Comparison of ENCODE assay signal across 8 cellular contexts in the genomic region with DNA sequence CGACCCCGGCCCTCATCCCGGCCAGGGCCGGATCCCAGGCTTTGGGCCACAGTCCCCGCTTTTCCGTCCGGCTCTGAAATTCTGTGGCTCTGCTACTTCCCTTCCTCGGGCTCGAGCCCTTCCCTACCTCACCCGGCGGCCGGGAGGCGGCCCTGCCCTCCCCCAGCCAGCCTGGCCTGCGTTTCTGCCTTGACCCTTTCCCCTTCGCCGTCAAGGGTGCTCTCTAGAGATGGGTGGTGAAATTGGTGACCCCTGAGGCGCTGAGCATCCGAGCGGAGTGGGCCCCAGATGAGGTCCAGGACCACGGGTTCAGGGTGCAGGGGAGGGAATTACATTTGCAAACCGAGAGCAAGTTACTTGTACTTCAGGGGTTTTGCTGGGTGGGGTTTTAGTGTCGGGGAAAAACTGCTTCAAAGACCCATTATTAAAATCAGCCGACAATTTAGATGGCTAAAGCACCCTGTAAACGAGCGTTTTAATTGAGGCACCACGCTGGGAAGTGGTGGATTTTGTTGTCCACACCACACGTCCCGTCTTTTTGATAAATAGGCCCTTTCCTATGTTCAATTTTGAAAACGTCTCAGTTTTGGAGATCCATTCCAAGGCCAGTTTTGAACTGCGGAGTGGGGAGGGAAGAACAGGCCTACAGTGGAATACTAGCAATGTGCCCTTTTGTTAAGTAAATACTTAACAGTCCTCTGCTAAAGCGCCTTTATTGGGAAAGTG. TPM values are rescaled to one million over a fixed set of nuclear protein-coding genes. Genes with fewer than 3 reads are reported as not detected.
DNase-seq lines count a peak whose midpoint lies in the region; ATAC-seq lines count a peak whose summit lies in the region.

No MANE protein-coding gene starts in this region.

- H3K27ac ChIP-seq in SK-N-MC, result peak overlapping the region; percentile 90
- H3K27ac ChIP-seq in right cardiac atrium (ENCODE audit: low read length), result no peak overlapping the region
- H3K27ac ChIP-seq in subcutaneous abdominal adipose tissue (ENCODE audit: low read depth, low read length), result no peak overlapping the region

- H3K4me1 Mint-ChIP-seq in activated CD8-positive, alpha-beta memory T cell treated with anti-CD3 and anti-CD28 coated beads, Interleukin-2, amount 10 ng/mL, durations not matched to agents 7 days and 5 days, result peaks cover 17% of the 10 kb centered on the region

- H3K27me3 Mint-ChIP-seq in activated CD8-positive, alpha-beta memory T cell treated with anti-CD3 and anti-CD28 coated beads, Interleukin-2, amount 10 ng/mL, durations not matched to agents 7 days and 5 days, result peaks cover 81% of the 10 kb centered on the region

- H3K27ac Mint-ChIP-seq in activated CD8-positive, alpha-beta memory T cell treated with anti-CD3 and anti-CD28 coated beads, Interleukin-2, amount 10 ng/mL, durations not matched to agents 7 days and 5 days, result peak overlapping the region; percentile 88

- H3K9me3 ChIP-seq in SK-N-MC (ENCODE audit: low read depth, low read length) (no peaks in the 10 kb centered on the region), right cardiac atrium (ENCODE audit: control insufficient read depth, low read length) (no peaks in the 10 kb centered on the region), subcutaneous abdominal adipose tissue (ENCODE audit: control insufficient read depth in 5 of 5, low read length in 5 of 5) (peaks cover 0 to 5% (median 0%) of the 10 kb centered on the region in 5 donors)

- H3K9me3 Mint-ChIP-seq in activated CD8-positive, alpha-beta memory T cell treated with anti-CD3 and anti-CD28 coated beads, Interleukin-2, amount 10 ng/mL, durations not matched to agents 7 days and 5 days (ENCODE audit: low read depth), result no peaks in the 10 kb centered on the region

- H3K4me3 ChIP-seq in SK-N-MC (peak overlapping the region; percentile 89), right cardiac atrium (ENCODE audit: low read length) (peak overlapping the region; percentile 51), subcutaneous abdominal adipose tissue (ENCODE audit: low read depth in 1 of 5, low read length in 5 of 5) (peak overlapping the region in 4 of 5 donors; percentile 63 to 87 (median 76))

- peaks cover 9% of the 10 kb centered on the region for H3K36me3 Mint-ChIP-seq in activated CD8-positive, alpha-beta memory T cell treated with anti-CD3 and anti-CD28 coated beads, Interleukin-2, amount 10 ng/mL, durations not matched to agents 7 days and 5 days

- H3K9ac ChIP-seq in SK-N-MC (ENCODE audit: insufficient read length) (peak overlapping the region; percentile 80), subcutaneous abdominal adipose tissue (ENCODE audit: low read length in 5 of 5) (no peak overlapping the region)

- H3K36me3 ChIP-seq in SK-N-MC (ENCODE audit: insufficient read depth, low read length) (peaks cover 84% of the 10 kb centered on the region), subcutaneous abdominal adipose tissue (ENCODE audit: control insufficient read depth in 5 of 5, insufficient read depth in 5 of 5, low read length in 5 of 5) (no peaks in the 10 kb centered on the region)

- H3K4me1 ChIP-seq in right cardiac atrium (ENCODE audit: control insufficient read depth, insufficient read depth, low read length) (peaks cover 4% of the 10 kb centered on the region), subcutaneous abdominal adipose tissue (ENCODE audit: control insufficient read depth in 5 of 5, insufficient read depth in 5 of 5, low read length in 5 of 5) (peaks cover 0 to 20% (median 16%) of the 10 kb centered on the region in 5 donors)

- WGBS in right cardiac atrium, result 31% methylated on average over 31 of the region's 31 CpGs

- peaks cover 5% of the 10 kb centered on the region for H3K27me3 ChIP-seq in right cardiac atrium (ENCODE audit: control insufficient read depth, insufficient read depth)
- peaks cover 14 to 53% (median 45%) of the 10 kb centered on the region in 5 donors for H3K27me3 ChIP-seq in subcutaneous abdominal adipose tissue (ENCODE audit: control insufficient read depth in 5 of 5, insufficient read depth in 4 of 5, low read length in 5 of 5)

- CTCF ChIA-PET in activated CD8-positive, alpha-beta memory T cell treated with anti-CD3 and anti-CD28 coated beads, Interleukin-2, amount 10 ng/mL, durations not matched to agents 7 days and 5 days (lab: Charles Lee), result interaction anchor here (1.4 kb wide), 1 partner anchor 10 kb away, joined by 4 read pairs; a partner anchor contains a TSS

- DNase-seq in activated CD8-positive, alpha-beta memory T cell treated with anti-CD3 and anti-CD28 coated beads, Interleukin-2, amount 10 ng/mL, durations not matched to agents 7 days and 5 days, result no peak
- no peak for DNase-seq in activated CD8-positive, alpha-beta memory T cell treated with anti-CD3 and anti-CD28 coated beads for 24 hours
- DNase-seq in SK-N-MC (ENCODE audit: low read depth, low spot score), result no peak
- DNase-seq in right cardiac atrium, result no peak
- DNase-seq in NCI-H1048 (lab: John Stamatoyannopoulos, UW), result no peak

- no peak for ATAC-seq in activated CD8-positive, alpha-beta memory T cell treated with anti-CD3 and anti-CD28 coated beads, Interleukin-2, amount 10 ng/mL, durations not matched to agents 7 days and 5 days
- ATAC-seq in right cardiac atrium, result no peak
- no peak for ATAC-seq in GM19452 (IDR thresholded peaks at IDR 0.05; ENCODE audit: unreplicated experiment)
- ATAC-seq in activated CD4-positive, CD25-positive, alpha-beta regulatory T cell treated with anti-CD3 and anti-CD28 coated beads, Interleukin-2, amount 50 U/mL, for 24 hours, result no peak

- intact Hi-C loops in right cardiac atrium (cut with DNase I), result no loop called here

- H3K4me3 Mint-ChIP-seq in activated CD8-positive, alpha-beta memory T cell treated with anti-CD3 and anti-CD28 coated beads, Interleukin-2, amount 10 ng/mL, durations not matched to agents 7 days and 5 days, result peak overlapping the region; percentile 68

RNA-seq across cellular contexts. Expression of a gene that starts 9.9 kb away (rescaled TPM):
- total RNA-seq in activated CD8-positive, alpha-beta memory T cell treated with anti-CD3 and anti-CD28 coated beads, Interleukin-2, amount 10 ng/mL, durations not matched to agents 7 days and 5 days, result under 1 TPM; 0.18 to 0.21 TPM
- total RNA-seq in right cardiac atrium, result 1 to 10 TPM in 2 of 4 donors, under 1 TPM in 2; 0.53 to 1.6 (median 0.92) TPM
- polyA plus RNA-seq in right cardiac atrium, result 0.57 TPM
